In the genomic region with DNA sequence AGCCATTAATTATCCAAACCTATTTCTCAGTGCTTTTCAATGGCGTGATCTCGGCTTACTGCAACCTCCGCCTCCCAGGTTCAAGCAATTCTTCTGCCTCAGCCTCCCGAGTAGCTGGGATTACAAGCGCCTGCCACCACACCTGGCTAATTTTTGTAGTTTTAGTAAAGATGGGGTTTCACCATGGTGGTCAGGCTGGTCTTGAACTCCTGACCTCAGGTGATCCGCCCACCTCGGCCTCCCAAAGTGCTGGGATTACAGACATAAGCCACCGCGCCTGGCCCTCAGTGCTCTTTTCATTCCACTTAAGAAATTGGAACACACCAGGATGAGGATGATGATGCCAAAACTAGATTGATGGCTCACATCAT, we compare ENCODE assay signal across 8 cellular contexts. TPM values are rescaled to one million over a fixed set of nuclear protein-coding genes. Genes with fewer than 3 reads are reported as not detected.
DNase-seq lines count a peak whose midpoint lies in the region; ATAC-seq and TF ChIP-seq lines count a peak whose summit lies in the region.
"Not testable (repeated sequence)": the region's sequence is repeated elsewhere in the genome, so short reads cannot be mapped to it uniquely, and the experiment has no call there.

No MANE protein-coding gene starts in this region.

- not testable (repeated sequence) for H3K27me3 ChIP-seq in BE2C; HUES6 (ENCODE audit: control insufficient read depth, insufficient read depth, low read length); endocrine pancreas (ENCODE audit: control insufficient read depth, insufficient read depth, low read length); stomach smooth muscle (ENCODE audit: control insufficient read depth in 1 of 2, insufficient read depth in 2 of 2, low read length in 2 of 2)

- TF ChIP-seq CTCF in BE2C (IDR thresholded peaks at IDR 0.05; ENCODE audit: low read depth, low read length); neural crest cell (conservative IDR thresholded peaks at IDR 0.05): not testable (repeated sequence)

- H3K36me3 ChIP-seq in BE2C; HUES6 (ENCODE audit: control insufficient read depth, insufficient read depth, low read length); endocrine pancreas (ENCODE audit: control insufficient read depth, insufficient read depth, low read length); stomach smooth muscle (ENCODE audit: control insufficient read depth in 2 of 2, insufficient read depth in 2 of 2, low read length in 2 of 2): not testable (repeated sequence)

- H3K4me1 Mint-ChIP-seq in T-helper 17 cell (peaks cover 12% of the 10 kb centered on the region), immature natural killer cell (peaks cover 19 to 24% of the 10 kb centered on the region in 2 donors), neural crest cell (peaks cover 15% of the 10 kb centered on the region)
- peaks cover 26% of the 10 kb centered on the region for H3K4me1 Mint-ChIP-seq in activated naive CD8-positive, alpha-beta T cell treated with anti-CD3 and anti-CD28 coated beads, Interleukin-2, amount 50 U/mL, for 24 hours

- H3K9ac ChIP-seq in HUES6 (ENCODE audit: low read length) (peak overlapping the region; percentile 98), stomach smooth muscle (ENCODE audit: low read length in 2 of 2) (peak overlapping the region; percentile 70 to 100)
- H3K9ac ChIP-seq in endocrine pancreas (ENCODE audit: control insufficient read depth, insufficient read depth, low read length), result not testable (repeated sequence)

- H3K4me1 ChIP-seq in BE2C; HUES6 (ENCODE audit: control insufficient read depth, insufficient read depth, low read length); endocrine pancreas (ENCODE audit: control insufficient read depth, insufficient read depth, low read length); stomach smooth muscle (ENCODE audit: control insufficient read depth, insufficient read depth, low read length): not testable (repeated sequence)

- H3K27ac ChIP-seq in HUES6 (ENCODE audit: low read depth, low read length) (peak overlapping the region; percentile 99; the same call in 1 of the 2 replicates), stomach smooth muscle (ENCODE audit: low read length) (peak overlapping the region; percentile 83)

- not testable (repeated sequence) for H3K9me3 ChIP-seq in BE2C; HUES6 (ENCODE audit: control insufficient read depth, insufficient read depth, low read depth, low read length); T-helper 17 cell (ENCODE audit: control insufficient read depth, low read length, poor library complexity, severe bottlenecking); endocrine pancreas (ENCODE audit: control insufficient read depth, low read length); stomach smooth muscle (ENCODE audit: control insufficient read depth in 2 of 2, low read length in 2 of 2)

- not testable (repeated sequence) for H3K36me3 Mint-ChIP-seq in T-helper 17 cell (ENCODE audit: low read depth); activated naive CD8-positive, alpha-beta T cell treated with anti-CD3 and anti-CD28 coated beads, Interleukin-2, amount 50 U/mL, for 24 hours (ENCODE audit: low read depth); immature natural killer cell; neural crest cell (ENCODE audit: low read depth)

- H3K4me3 ChIP-seq in BE2C (ENCODE audit: low read depth, low read length) (peak overlapping the region; percentile 69), HUES6 (ENCODE audit: low read depth, low read length) (peak overlapping the region; percentile 46), endocrine pancreas (ENCODE audit: control insufficient read depth, insufficient read depth, low read length) (peak overlapping the region; percentile 66), stomach smooth muscle (ENCODE audit: low read length in 2 of 2) (peak overlapping the region; percentile 33 to 64)

- H3K9me3 Mint-ChIP-seq in activated naive CD8-positive, alpha-beta T cell treated with anti-CD3 and anti-CD28 coated beads, Interleukin-2, amount 50 U/mL, for 24 hours; immature natural killer cell; neural crest cell: not testable (repeated sequence)

- not testable (repeated sequence) for DNase-seq in BE2C; T-helper 17 cell; activated naive CD8-positive, alpha-beta T cell treated with anti-CD3 and anti-CD28 coated beads, Interleukin-2, amount 50 U/mL, for 24 hours; immature natural killer cell; neural crest cell (ENCODE audit: low read depth, low spot score)

- not testable (repeated sequence) for H3K27me3 Mint-ChIP-seq in T-helper 17 cell; neural crest cell (ENCODE audit: low read depth)
- H3K27me3 Mint-ChIP-seq in activated naive CD8-positive, alpha-beta T cell treated with anti-CD3 and anti-CD28 coated beads, Interleukin-2, amount 50 U/mL, for 24 hours, result peaks cover 11% of the 10 kb centered on the region
- peaks cover 7 to 18% (median 8%) of the 10 kb centered on the region in 3 donors for H3K27me3 Mint-ChIP-seq in immature natural killer cell (ENCODE audit: low read depth in 3 of 3)

- ATAC-seq in T-helper 17 cell, result peak; percentile 4
- ATAC-seq in activated naive CD8-positive, alpha-beta T cell treated with anti-CD3 and anti-CD28 coated beads, Interleukin-2, amount 50 U/mL, for 24 hours, result not testable (repeated sequence)

- H3K27ac Mint-ChIP-seq in T-helper 17 cell (peak overlapping the region; percentile 96), immature natural killer cell (peak overlapping the region; percentile 98 to 100 (median 99))
- H3K27ac Mint-ChIP-seq in activated naive CD8-positive, alpha-beta T cell treated with anti-CD3 and anti-CD28 coated beads, Interleukin-2, amount 50 U/mL, for 24 hours; neural crest cell (ENCODE audit: unreplicated experiment): not testable (repeated sequence)

- H3K4me3 Mint-ChIP-seq in T-helper 17 cell (peak overlapping the region; percentile 88), immature natural killer cell (peak overlapping the region; percentile 85 to 92 (median 87)), neural crest cell (peak overlapping the region; percentile 92)
- H3K4me3 Mint-ChIP-seq in activated naive CD8-positive, alpha-beta T cell treated with anti-CD3 and anti-CD28 coated beads, Interleukin-2, amount 50 U/mL, for 24 hours, result peak overlapping the region; percentile 75

RNA-seq across cellular contexts. Expression of a gene that starts 32.1 kb away (rescaled TPM):
- 2.7 TPM for polyA plus RNA-seq in BE2C (2012; ENCODE audit: insufficient read depth, insufficient read length, low read depth)
- total RNA-seq in T-helper 17 cell (under 1 TPM; 0.42 to 0.60 TPM), neural crest cell (0.21 and 0.48 TPM in 2 replicates)
- not detected for polyA plus RNA-seq in immature natural killer cell

RNA-seq across cellular contexts. Expression of a gene that starts 32.7 kb away (rescaled TPM):
- 27.2 TPM for polyA plus RNA-seq in BE2C (2012; ENCODE audit: insufficient read depth, insufficient read length, low read depth)
- total RNA-seq in T-helper 17 cell, result 10 to 100 TPM in 1 of 2 donors, 1 to 10 TPM in 1; 6.3 to 16.0 TPM
- 10 to 100 TPM; 25.3 to 78.8 (median 44.0) TPM for polyA plus RNA-seq in immature natural killer cell
- 48.7 and 49.5 TPM in 2 replicates for total RNA-seq in neural crest cell
